21 cellular contexts compared by ENCODE assay signal in genomic region chr14:67510121-67510520, GRCh38. TPM values are rescaled to one million over a fixed set of nuclear protein-coding genes. Genes with fewer than 3 reads are reported as not detected.
DNase-seq lines count a peak whose midpoint lies in the region; ATAC-seq and TF ChIP-seq lines count a peak whose summit lies in the region.
"Had no signal": no experiment of that assay in that cellular context is flagged by ENCODE, and none has a peak within 500 bp of the region (broad histone marks: within the 10 kb centered on the region; RNA-seq: fewer than 3 reads in every experiment).

No MANE protein-coding gene starts in this region.

- no peaks in the 10 kb centered on the region for H3K27me3 Mint-ChIP-seq in T-cell
- H3K27me3 Mint-ChIP-seq: activated B cell treated with CpG ODN at 0.5 μM for 24 hours had no signal

- H3K4me1 ChIP-seq in fibroblast of lung (ENCODE audit: control insufficient read depth, extremely low read depth, insufficient read depth, low read length) = no peaks in the 10 kb centered on the region

- H3K9me3 ChIP-seq in fibroblast of lung (ENCODE audit: control insufficient read depth, insufficient read depth, low read depth, low read length) = no peaks in the 10 kb centered on the region
- H3K9me3 ChIP-seq: tibial nerve had no signal

- no peak overlapping the region for H3K9ac ChIP-seq in fibroblast of lung (ENCODE audit: insufficient read depth, low read length)

- no peaks in the 10 kb centered on the region for H3K79me2 ChIP-seq in fibroblast of lung (ENCODE audit: control insufficient read depth, insufficient read depth, low read length)

- H4K20me1 ChIP-seq in fibroblast of lung (ENCODE audit: control insufficient read depth, extremely low read depth, insufficient read depth, low read length) = no peaks in the 10 kb centered on the region

- peaks cover 0 to 23% (median 19%) of the 10 kb centered on the region in 3 donors for H3K4me1 Mint-ChIP-seq in T-cell
- H3K4me1 Mint-ChIP-seq: nephron progenitor cell had no signal

- H3K4me3 ChIP-seq in fibroblast of lung (replicated peaks in 1 of 4; ENCODE audit: control extremely low read depth in 1 of 4, insufficient read depth in 1 of 4, low read depth in 3 of 4, low read length in 4 of 4) = no peak overlapping the region
- H3K4me3 ChIP-seq: lung, tibial nerve had no signal

- H3K27me3 ChIP-seq in fibroblast of lung (ENCODE audit: control insufficient read depth, insufficient read depth, low read length) = no peaks in the 10 kb centered on the region
- H3K27me3 ChIP-seq: tibial nerve had no signal

- no peak for TF ChIP-seq CTCF in fibroblast of lung (conservative IDR thresholded peaks at IDR 0.05 in 1 of 2, IDR thresholded peaks at IDR 0.05 in 1 of 2; ENCODE audit: low read depth in 1 of 2, low read length in 2 of 2)

- ATAC-seq in T-cell (replicated peaks in 1 of 4) (no peak), GM21717 (IDR thresholded peaks at IDR 0.05; ENCODE audit: unreplicated experiment) (no peak)
- ATAC-seq: activated naive CD4-positive, alpha-beta T cell treated with anti-CD3 and anti-CD28 coated beads, Interleukin-2, amount 50 U/mL, for 72 hours had no signal

- H3K36me3 Mint-ChIP-seq in T-cell = peaks cover 8% of the 10 kb centered on the region
- H3K36me3 Mint-ChIP-seq: activated naive CD4-positive, alpha-beta T cell treated with anti-CD3 and anti-CD28 coated beads, Interleukin-2, amount 50 U/mL, for 72 hours had no signal

- peak overlapping the region in 1 of 2 donors; percentile 68 for H3K27ac Mint-ChIP-seq in T-cell
- H3K27ac Mint-ChIP-seq: activated B cell treated with CpG ODN at 0.5 μM for 24 hours, H9, nephron progenitor cell had no signal

- POLR2A ChIA-PET in T-cell (lab: Charles Lee) = no interaction called here

- no peak overlapping the region for H3K4me3 Mint-ChIP-seq in T-cell
- H3K4me3 Mint-ChIP-seq: activated B cell treated with CpG ODN at 0.5 μM for 24 hours, H9, nephron progenitor cell had no signal

- H3K4me2 ChIP-seq in fibroblast of lung (ENCODE audit: extremely low read depth, insufficient read depth, low read length) = no peak overlapping the region

- H3K36me3 ChIP-seq in fibroblast of lung (ENCODE audit: control insufficient read depth, insufficient read depth, low read length) = no peaks in the 10 kb centered on the region
- H3K36me3 ChIP-seq: tibial nerve had no signal

- H3K9me3 Mint-ChIP-seq in T-cell = no peaks in the 10 kb centered on the region
- H3K9me3 Mint-ChIP-seq: activated B cell treated with CpG ODN at 0.5 μM for 24 hours; activated naive CD4-positive, alpha-beta T cell treated with anti-CD3 and anti-CD28 coated beads, Interleukin-2, amount 50 U/mL, for 72 hours; H9; nephron progenitor cell had no signal

- DNase-seq in GM03348 (ENCODE audit: low spot score) (peak; percentile 32), NCI-H226 (peak; percentile 22), fibroblast of lung (ENCODE audit: low read depth in 2 of 2) (peak; percentile 7 to 21), renal cortical epithelial cell (ENCODE audit: low read depth) (peak; percentile 32), T-cell (no peak)
- DNase-seq in activated CD4-positive, alpha-beta T cell treated with anti-CD3 and anti-CD28 coated beads, Interleukin-2, amount 50 U/mL, for 48 hours = no peak
- DNase-seq: activated B cell treated with CpG ODN at 0.5 μM for 24 hours, cerebellar nuclear complex, DND-41, H9, Kasumi-1, NCI-H1092, NCI-H187 treated with DMSO at 0.1 percent for 48 hours, NCI-H2227 treated with DMSO at 0.1 percent for 48 hours, NCI-H748 treated with DMSO at 0.1 percent for 48 hours, nephron progenitor cell, T-helper 9 cell had no signal

- CTCF ChIA-PET in T-cell (lab: Charles Lee) = interaction anchor here in 1 of 2 donors (1.2 kb wide), 1 partner anchor 21 kb away, joined by 3 read pairs; no protein-coding TSS in a partner anchor

- H2AFZ ChIP-seq in fibroblast of lung (ENCODE audit: low read length) = no peak overlapping the region

- no peak overlapping the region for H3K27ac ChIP-seq in fibroblast of lung (ENCODE audit: insufficient read depth, low read length)

RNA-seq across cellular contexts. Expression of gene TMEM229B, which starts 21.6 kb away (rescaled TPM):
- total RNA-seq in fibroblast of lung = 0.77 and 0.99 TPM in 2 replicates
- 0.26 and 0.68 TPM in 2 replicates for polyA plus RNA-seq in fibroblast of lung
- 0.31 and 0.41 TPM in 2 replicates for polyA plus RNA-seq in fibroblast of lung (2012)
- 0.67 and 19.7 TPM in 2 replicates for polyA minus RNA-seq in fibroblast of lung (ENCODE audit: low replicate concordance)
- 0.69 and 3.9 TPM in 2 replicates for total RNA-seq in renal cortical epithelial cell
- 10 to 100 TPM; 19.0 to 41.7 (median 32.3) TPM for total RNA-seq in T-cell

RNA-seq across cellular contexts. Expression of gene PLEKHH1, which starts 23.0 kb away (rescaled TPM):
- total RNA-seq in fibroblast of lung (0.33 and 0.77 TPM in 2 replicates), renal cortical epithelial cell (1.7 and 7.3 TPM in 2 replicates), T-cell (1 to 10 TPM in 1 of 5 donors, under 1 TPM in 4; 0.20 to 1.0 (median 0.58) TPM)
- polyA plus RNA-seq in fibroblast of lung = 0.10 and 0.71 TPM in 2 replicates
- polyA plus RNA-seq in fibroblast of lung (2012) = 0.21 TPM in 2 replicates
- 0.16 and 4.9 TPM in 2 replicates for polyA minus RNA-seq in fibroblast of lung (ENCODE audit: low replicate concordance)

Comparison
In these comparisons a context has a peak if more than half of its experiments do, and no peak if none do; other contexts are left out.
1. DNase-seq: peak in GM03348 (single experiment), NCI-H226 (single experiment), fibroblast of lung (2 of 2) and renal cortical epithelial cell (single experiment); none in T-cell (0 of 34) and activated CD4-positive, alpha-beta T cell treated with anti-CD3 and anti-CD28 coated beads, Interleukin-2, amount 50 U/mL, for 48 hours (0 of 2).